ENCODE assay signal across 11 cellular contexts in the genomic region with DNA sequence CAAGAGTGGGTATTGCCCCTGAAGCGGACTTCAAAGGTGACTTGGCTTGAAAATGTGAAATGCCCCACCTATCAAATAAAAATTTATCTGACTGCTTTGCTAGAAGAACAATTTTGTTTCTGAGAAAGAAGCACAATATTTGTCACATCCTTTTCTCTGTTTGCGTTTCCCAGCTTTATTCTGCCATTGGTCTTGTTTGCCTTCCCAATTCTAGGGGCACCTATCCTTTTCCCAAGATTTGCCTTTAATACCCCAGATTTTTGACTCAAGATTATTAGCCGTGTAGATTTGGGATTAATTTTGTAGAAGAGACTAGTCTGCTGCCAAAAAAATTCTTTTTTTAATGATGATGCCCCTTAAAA.
DNase-seq lines count a peak whose midpoint lies in the region; ATAC-seq and TF ChIP-seq lines count a peak whose summit lies in the region.
"Had no signal": no experiment of that assay in that cellular context is flagged by ENCODE, and none has a peak within 500 bp of the region (broad histone marks: within the 10 kb centered on the region; RNA-seq: fewer than 3 reads in every experiment).

No MANE protein-coding gene starts in this region.

- no peaks in the 10 kb centered on the region for H3K36me3 ChIP-seq in SK-N-SH (replicated peaks in 1 of 2; ENCODE audit: control insufficient read depth in 1 of 2, insufficient read depth in 2 of 2, low read length in 1 of 2)
- no peaks in the 10 kb centered on the region for H3K36me3 ChIP-seq in Loucy (ENCODE audit: insufficient read depth, low read length)
- no peaks in the 10 kb centered on the region for H3K36me3 ChIP-seq in parathyroid adenoma (ENCODE audit: control insufficient read depth, insufficient read depth, low read length)
- H3K36me3 ChIP-seq: SJSA1 had no signal

- H3K4me3 Mint-ChIP-seq in WTC11 = no peak overlapping the region

- TF ChIP-seq CTCF in SK-N-SH (IDR thresholded peaks at IDR 0.05) (no peak), Loucy (conservative IDR thresholded peaks at IDR 0.05; ENCODE audit: low read length) (0 out of 2 replicates have a peak, but pooled peaks have one; percentile 28), WTC11 (IDR thresholded peaks at IDR 0.05) (peak; percentile 18; the same call in 1 of the 2 replicates), parathyroid adenoma (IDR thresholded peaks at IDR 0.05) (peak; percentile 3)

- H4K20me1 ChIP-seq in SK-N-SH (ENCODE audit: insufficient read depth) (no peaks in the 10 kb centered on the region), Loucy (ENCODE audit: insufficient read depth, low read length, poor library complexity, severe bottlenecking) (no peaks in the 10 kb centered on the region)
- H4K20me1 ChIP-seq: BLaER1 treated with 17β-estradiol and CSF1 and Interleukin-3, amounts not matched to agents 10 nM and 100 nM had no signal

- H3K4me2 ChIP-seq in SK-N-SH = no peak overlapping the region
- H3K4me2 ChIP-seq in Loucy (ENCODE audit: low read depth, low read length, poor library complexity, severe bottlenecking) = no peak overlapping the region
- no peak overlapping the region for H3K4me2 ChIP-seq in parathyroid adenoma (ENCODE audit: low read length)
- H3K4me2 ChIP-seq: BLaER1 treated with 17β-estradiol and CSF1 and Interleukin-3, amounts not matched to agents 10 nM and 100 nM had no signal

- CTCF ChIA-PET in SK-N-SH (lab: Yijun Ruan, JAX) (interaction anchor here (0.6 to 8.6 kb wide), 72 partner anchors 8 to 849 kb away, joined by 3 to 56 read pairs (median 6); no protein-coding TSS in a partner anchor), WTC11 (lab: Charles Lee) (interaction anchor here (1.3 to 3.1 kb wide), 4 partner anchors 12 to 403 kb away, joined by 3 to 28 read pairs (median 5); no protein-coding TSS in a partner anchor)

- TF ChIP-seq EP300 in SK-N-SH (IDR thresholded peaks at IDR 0.05; ENCODE audit: borderline replicate concordance in 1 of 2, low read depth in 1 of 2, low read length in 1 of 2) = no peak

- H3K79me2 ChIP-seq in SK-N-SH (ENCODE audit: insufficient read depth) (no peaks in the 10 kb centered on the region), Loucy (ENCODE audit: insufficient read depth, low read length) (no peaks in the 10 kb centered on the region), parathyroid adenoma (no peaks in the 10 kb centered on the region)

- no peak for ATAC-seq in SK-N-SH treated with all-trans-retinoic acid at 6 μM for 48 hours
- no peak for ATAC-seq in WTC11
- ATAC-seq in GM21723 (IDR thresholded peaks at IDR 0.05; ENCODE audit: unreplicated experiment) = no peak

- no peaks in the 10 kb centered on the region for H3K9me3 Mint-ChIP-seq in WTC11

- DNase-seq in SK-N-SH (no peak), WTC11 (ENCODE audit: low spot score) (no peak), NCI-H345 (lab: John Stamatoyannopoulos, UW) (no peak), HT-29 (ENCODE audit: low spot score) (no peak)
- DNase-seq: NCI-H524 treated with DMSO at 0.1 percent for 48 hours had no signal

- no peaks in the 10 kb centered on the region for H3K9me2 ChIP-seq in SK-N-SH
- no peaks in the 10 kb centered on the region for H3K9me2 ChIP-seq in Loucy (replicated peaks; ENCODE audit: low read depth, low read length)

- H3K4me3 ChIP-seq in SK-N-SH (ENCODE audit: low read depth in 2 of 2, low read length in 1 of 2) = peak overlapping the region in 1 of 2 experiments; percentile 17; a peak in 1 of 4 replicates
- no peak overlapping the region for H3K4me3 ChIP-seq in Loucy (ENCODE audit: low read length, poor library complexity, severe bottlenecking)
- H3K4me3 ChIP-seq in parathyroid adenoma (ENCODE audit: low read depth, low read length) = no peak overlapping the region
- H3K4me3 ChIP-seq: BLaER1 treated with 17β-estradiol and CSF1 and Interleukin-3, amounts not matched to agents 10 nM and 100 nM; SJSA1 had no signal

- H3F3A ChIP-seq in SK-N-SH (replicated peaks; ENCODE audit: insufficient read depth) = no peaks in the 10 kb centered on the region
- no peaks in the 10 kb centered on the region for H3F3A ChIP-seq in Loucy (ENCODE audit: low read depth)

- H3K36me3 Mint-ChIP-seq in WTC11 = no peaks in the 10 kb centered on the region

- POLR2A ChIA-PET in SK-N-SH (lab: Yijun Ruan, JAX) = interaction anchor here (0.6 to 2.3 kb wide), 6 partner anchors 69 to 295 kb away, joined by 3 to 8 read pairs (median 4); no protein-coding TSS in a partner anchor
- POLR2A ChIA-PET in WTC11 (lab: Charles Lee) = no interaction called here

- peaks cover 0 to 30% of the 10 kb centered on the region in 2 experiments; a peak in 2 of 4 replicates for H3K4me1 ChIP-seq in SK-N-SH (ENCODE audit: control insufficient read depth in 1 of 2, insufficient read depth in 2 of 2, low read depth in 1 of 2, low read length in 1 of 2)
- H3K4me1 ChIP-seq in Loucy (ENCODE audit: insufficient read depth, low read length, poor library complexity, severe bottlenecking) = peaks cover 7% of the 10 kb centered on the region
- H3K4me1 ChIP-seq in parathyroid adenoma = no peaks in the 10 kb centered on the region
- H3K4me1 ChIP-seq: BLaER1 treated with 17β-estradiol and CSF1 and Interleukin-3, amounts not matched to agents 10 nM and 100 nM; SJSA1 had no signal

- H2AFZ ChIP-seq in SK-N-SH (ENCODE audit: low read depth) (no peak overlapping the region), Loucy (ENCODE audit: low read length) (no peak overlapping the region), parathyroid adenoma (no peak overlapping the region)

- no peak overlapping the region for H3K27ac Mint-ChIP-seq in WTC11

- TF ChIP-seq RAD21 in SK-N-SH (IDR thresholded peaks at IDR 0.05; ENCODE audit: low read length) = no peak

- H3K27me3 Mint-ChIP-seq in WTC11 (ENCODE audit: low read depth) = no peaks in the 10 kb centered on the region

- 57% methylated on average over 3 of the region's 3 CpGs for WGBS in SK-N-SH (ENCODE audit: low lambda C conversion rate)

- H3K9ac ChIP-seq in SK-N-SH = no peak overlapping the region
- no peak overlapping the region for H3K9ac ChIP-seq in Loucy (ENCODE audit: low read depth, low read length, poor library complexity, severe bottlenecking)
- H3K9ac ChIP-seq in parathyroid adenoma = no peak overlapping the region
- H3K9ac ChIP-seq: BLaER1 treated with 17β-estradiol and CSF1 and Interleukin-3, amounts not matched to agents 10 nM and 100 nM had no signal

- peaks cover 29% of the 10 kb centered on the region for H3K4me1 Mint-ChIP-seq in WTC11

- H3K27me3 ChIP-seq in SK-N-SH (ENCODE audit: insufficient read depth) = no peaks in the 10 kb centered on the region
- no peaks in the 10 kb centered on the region for H3K27me3 ChIP-seq in Loucy (ENCODE audit: insufficient read depth, low read length, poor library complexity, severe bottlenecking)
- H3K27me3 ChIP-seq in parathyroid adenoma (ENCODE audit: control insufficient read depth, insufficient read depth, low read length) = no peaks in the 10 kb centered on the region
- H3K27me3 ChIP-seq: BLaER1 treated with 17β-estradiol and CSF1 and Interleukin-3, amounts not matched to agents 10 nM and 100 nM; SJSA1 had no signal

- peak overlapping the region in 1 of 2 experiments; percentile 95; a peak in 2 of 4 replicates for H3K27ac ChIP-seq in SK-N-SH (ENCODE audit: low read depth in 2 of 2, low read length in 1 of 2)
- no peak overlapping the region for H3K27ac ChIP-seq in parathyroid adenoma
- H3K27ac ChIP-seq: BLaER1 treated with 17β-estradiol and CSF1 and Interleukin-3, amounts not matched to agents 10 nM and 100 nM; SJSA1 had no signal

- H3K9me3 ChIP-seq in SK-N-SH = no peaks in the 10 kb centered on the region
- no peaks in the 10 kb centered on the region for H3K9me3 ChIP-seq in Loucy (ENCODE audit: insufficient read depth, low read depth, low read length)
- no peaks in the 10 kb centered on the region for H3K9me3 ChIP-seq in parathyroid adenoma (ENCODE audit: control insufficient read depth, low read length)
- H3K9me3 ChIP-seq: BLaER1 treated with 17β-estradiol and CSF1 and Interleukin-3, amounts not matched to agents 10 nM and 100 nM; SJSA1 had no signal

TF ChIP-seq in SK-N-SH, 30 proteins besides CTCF, POLR2A, EP300 and RAD21:
- TF ChIP-seq TAF1 (IDR thresholded peaks at IDR 0.05; ENCODE audit: borderline replicate concordance, low read depth, low read length) (0 out of 2 replicates have a peak, but pooled peaks have one; percentile 1), MEF2A (IDR thresholded peaks at IDR 0.05; ENCODE audit: borderline replicate concordance, low read depth) (no peak)

TF ChIP-seq in SK-N-SH treated with all-trans-retinoic acid at 6 μM for 48 hours, 23 proteins besides CTCF, POLR2A, EP300 and RAD21 (continues in another document):
- TF ChIP-seq TOX (CRISPR knock-in tag; IDR thresholded peaks at IDR 0.05; ENCODE audit: borderline replicate concordance) (no peak), SNAI2 (CRISPR knock-in tag; IDR thresholded peaks at IDR 0.05) (no peak), ZNF70 (CRISPR knock-in tag; IDR thresholded peaks at IDR 0.05) (no peak), ISL1 (CRISPR knock-in tag; IDR thresholded peaks at IDR 0.05) (no peak), ZFP3 (CRISPR knock-in tag; IDR thresholded peaks at IDR 0.05) (no peak)

TF ChIP-seq in WTC11, 78 proteins besides CTCF, POLR2A, EP300 and RAD21 (continues in another document):
- TF ChIP-seq E2F5 (CRISPR knock-in tag; IDR thresholded peaks at IDR 0.05) (no peak), CBFB (CRISPR knock-in tag; IDR thresholded peaks at IDR 0.05; ENCODE audit: low read depth) (no peak), ZSCAN18 (CRISPR knock-in tag; IDR thresholded peaks at IDR 0.05) (no peak)
- TF ChIP-seq, protein P1, sequence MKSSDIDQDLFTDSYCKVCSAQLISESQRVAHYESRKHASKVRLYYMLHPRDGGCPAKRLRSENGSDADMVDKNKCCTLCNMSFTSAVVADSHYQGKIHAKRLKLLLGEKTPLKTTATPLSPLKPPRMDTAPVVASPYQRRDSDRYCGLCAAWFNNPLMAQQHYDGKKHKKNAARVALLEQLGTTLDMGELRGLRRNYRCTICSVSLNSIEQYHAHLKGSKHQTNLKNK (CRISPR knock-in tag; IDR thresholded peaks at IDR 0.05) = no peak

Comparison
In these comparisons a context has a peak if more than half of its experiments do, and no peak if none do; other contexts are left out.
1. Of the 6 proteins assayed by ChIP-seq in both WTC11 and SK-N-SH: peak only in WTC11: CTCF; only in SK-N-SH: none; in both: none; in neither: 5.